8 cellular contexts compared by ENCODE assay signal in the genomic region with DNA sequence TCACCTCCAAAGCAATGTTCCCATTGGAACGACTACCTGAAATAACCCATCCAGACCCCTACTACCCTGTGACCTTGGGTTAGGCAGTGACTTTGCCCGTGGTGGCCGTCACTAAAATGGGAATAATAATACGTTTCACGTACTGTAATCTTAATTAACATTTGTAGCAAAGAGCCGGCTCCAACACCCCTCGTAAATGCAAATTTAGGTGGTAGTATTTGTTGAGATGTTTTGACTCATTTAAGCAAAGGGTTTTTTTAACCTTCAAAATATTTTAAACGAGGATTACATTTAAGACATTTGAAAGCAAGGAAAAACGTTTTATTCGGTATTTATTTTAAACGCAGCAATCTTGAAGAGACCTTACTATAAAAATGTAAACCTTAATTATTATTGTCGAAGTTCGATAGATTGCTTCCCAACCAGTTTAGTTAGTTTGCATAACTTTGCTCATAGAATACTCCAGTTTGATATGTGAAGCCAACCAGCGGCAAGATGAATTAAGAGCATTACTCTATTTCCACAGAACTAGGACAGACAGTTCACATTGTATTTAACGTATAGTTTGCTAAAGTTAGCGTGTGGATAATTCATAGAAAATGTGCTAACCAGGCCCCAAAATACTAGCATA. TPM values are rescaled to one million over a fixed set of nuclear protein-coding genes. Genes with fewer than 3 reads are reported as not detected.
A peak's percentile ranks its signal among the peaks of the same experiment; 100 is the strongest.
DNase-seq lines count a peak whose midpoint lies in the region; ATAC-seq, FAIRE-seq and TF ChIP-seq lines count a peak whose summit lies in the region.

No MANE protein-coding gene starts in this region.

- peak overlapping the region; percentile 69 to 97 (median 86) for H3K4me3 ChIP-seq in sigmoid colon

- DNase-seq in stimulated activated CD4-positive, alpha-beta T cell treated with anti-CD3 and anti-CD28 coated beads, Interleukin-1b, Interleukin-23, amount 100 ng/mL, for 48 hours: peak; percentile 3
- no peak for DNase-seq in stimulated activated CD4-positive, alpha-beta T cell treated with anti-CD3 and anti-CD28 coated beads, Interleukin-4, amount 100 ng/mL, for 1 hour
- DNase-seq in foreskin keratinocyte (no peak), sigmoid colon (no peak), NCI-H2196 (lab: John Stamatoyannopoulos, UW; ENCODE audit: unreplicated experiment) (no peak), islet precursor cell (no peak), HTR-8/SVneo (ENCODE audit: insufficient read length, low spot score) (no peak)

- peaks cover 29% of the 10 kb centered on the region for H3K4me1 ChIP-seq in foreskin keratinocyte
- H3K4me1 ChIP-seq in sigmoid colon: peaks cover 0 to 51% (median 44%) of the 10 kb centered on the region in 4 donors

- no peaks in the 10 kb centered on the region for H3K36me3 ChIP-seq in sigmoid colon

- H3K27ac ChIP-seq in VCaP (peak overlapping the region; percentile 100), foreskin keratinocyte (peak overlapping the region; percentile 86), sigmoid colon (peak overlapping the region; percentile 99 to 100 (median 99))

- TF ChIP-seq POLR2A in sigmoid colon (IDR thresholded peaks at IDR 0.05): no peak

- no peaks in the 10 kb centered on the region for H3K27me3 ChIP-seq in foreskin keratinocyte
- H3K27me3 ChIP-seq in sigmoid colon: no peaks in the 10 kb centered on the region

- WGBS in sigmoid colon, 2 donors: 0% methylated on average over 16 of the region's 16 CpGs

- TF ChIP-seq CTCF in VCaP (conservative IDR thresholded peaks at IDR 0.05) (no peak), foreskin keratinocyte (conservative IDR thresholded peaks at IDR 0.05) (no peak), sigmoid colon (IDR thresholded peaks at IDR 0.05) (no peak)

- no peaks in the 10 kb centered on the region for H3K9me3 ChIP-seq in sigmoid colon

- TF ChIP-seq EP300 in sigmoid colon (IDR thresholded peaks at IDR 0.05): no peak

- intact Hi-C loops in sigmoid colon (cut with DNase I): loop anchor here (1.0 to 10.0 kb wide), 5 partner anchors 262 to 654 kb away; partner anchors contain the start of gene SCAF11

- ATAC-seq in foreskin keratinocyte: no peak

- FAIRE-seq in HTR-8/SVneo (lab: Jason Lieb, UNC): no peak

RNA-seq across cellular contexts. Expression of gene ARID2, which starts 1.4 kb away (rescaled TPM):
- total RNA-seq in foreskin keratinocyte (18.4 and 18.5 TPM in 2 replicates), sigmoid colon (10 to 100 TPM; 31.0 to 42.4 (median 37.4) TPM)
- polyA plus RNA-seq in foreskin keratinocyte (3.4 and 4.1 TPM in 2 replicates), sigmoid colon (1 to 10 TPM; 3.2 to 6.5 (median 3.6) TPM)
